Comparison of ENCODE assay signal across 8 cellular contexts in genomic region chr12:6869049-6870021, GRCh38. TPM values are rescaled to one million over a fixed set of nuclear protein-coding genes. Genes with fewer than 3 reads are reported as not detected.
DNase-seq lines count a peak whose midpoint lies in the region; ATAC-seq, FAIRE-seq and TF ChIP-seq lines count a peak whose summit lies in the region.

No MANE protein-coding gene starts in this region.

- no peak overlapping the region for H3K23ac ChIP-seq in neuronal stem cell (ENCODE audit: low read depth, low read length, poor library complexity)

- no peak overlapping the region for H2BK120ac ChIP-seq in neuronal stem cell (ENCODE audit: low read depth, low read length)

- intact Hi-C loops in activated T-helper 2 cell treated with anti-CD3 and anti-CD28 coated beads, Interferon-gamma antibody, Interleukin-2, Interleukin-4, amounts not matched to agents 10 μg/mL and 5 μg/mL and 100 μg/mL, durations not matched to agents 14 hours and 24 hours and 36 hours (cut with micrococcal nuclease), result no loop called here

- H3K4me1 Mint-ChIP-seq in activated T-helper 2 cell treated with anti-CD3 and anti-CD28 coated beads, Interferon-gamma antibody, Interleukin-2, Interleukin-4, amounts not matched to agents 10 μg/mL and 5 μg/mL and 100 μg/mL, durations not matched to agents 14 hours and 24 hours and 36 hours (ENCODE audit: low read depth), result peaks cover 50% of the 10 kb centered on the region

- H3K4me3 ChIP-seq in neuronal stem cell (ENCODE audit: low read length in 2 of 2) (peak overlapping the region; percentile 2 to 74), subcutaneous abdominal adipose tissue (ENCODE audit: low read depth in 1 of 5, low read length in 5 of 5) (peak overlapping the region in 4 of 5 donors; percentile 24 to 84 (median 80))

- peak overlapping the region; percentile 92 for H3K4me3 Mint-ChIP-seq in activated T-helper 2 cell treated with anti-CD3 and anti-CD28 coated beads, Interferon-gamma antibody, Interleukin-2, Interleukin-4, amounts not matched to agents 10 μg/mL and 5 μg/mL and 100 μg/mL, durations not matched to agents 14 hours and 24 hours and 36 hours (ENCODE audit: low read depth)

- H3K36me3 ChIP-seq in neuronal stem cell (replicated peaks in 1 of 2; ENCODE audit: control insufficient read depth in 2 of 2, insufficient read depth in 2 of 2, low read length in 2 of 2), result peaks cover 23 to 57% of the 10 kb centered on the region in 2 donors
- H3K36me3 ChIP-seq in subcutaneous abdominal adipose tissue (ENCODE audit: control insufficient read depth in 5 of 5, insufficient read depth in 5 of 5, low read length in 5 of 5), result peaks cover 0 to 41% (median 34%) of the 10 kb centered on the region in 5 donors

- no peak overlapping the region for H3K18ac ChIP-seq in neuronal stem cell (ENCODE audit: low read length)

- no peak overlapping the region for H4K8ac ChIP-seq in neuronal stem cell (ENCODE audit: low read depth, low read length)

- no peaks in the 10 kb centered on the region for H3K4me1 ChIP-seq in foreskin keratinocyte
- peaks cover 15 to 22% of the 10 kb centered on the region in 2 donors for H3K4me1 ChIP-seq in neuronal stem cell (ENCODE audit: control insufficient read depth in 2 of 2, insufficient read depth in 1 of 2, low read depth in 1 of 2, low read length in 2 of 2)
- H3K4me1 ChIP-seq in subcutaneous abdominal adipose tissue (ENCODE audit: control insufficient read depth in 5 of 5, insufficient read depth in 5 of 5, low read length in 5 of 5), result peaks cover 10 to 63% (median 51%) of the 10 kb centered on the region in 5 donors

- no peak overlapping the region for H2BK12ac ChIP-seq in neuronal stem cell (ENCODE audit: low read length)

- no peak for FAIRE-seq in D721Med (lab: Jason Lieb, UNC)

- no peak overlapping the region for H2BK5ac ChIP-seq in neuronal stem cell (ENCODE audit: low read length)

- H2AK5ac ChIP-seq in neuronal stem cell (ENCODE audit: low read depth, low read length), result no peak overlapping the region

- no peak overlapping the region for H3K4ac ChIP-seq in neuronal stem cell (ENCODE audit: low read length)

- no peak overlapping the region for H3K9ac ChIP-seq in neuronal stem cell (ENCODE audit: low read depth, low read length, poor library complexity)
- H3K9ac ChIP-seq in subcutaneous abdominal adipose tissue (ENCODE audit: low read length in 5 of 5), result peak overlapping the region in 1 of 5 donors; percentile 35

- no peaks in the 10 kb centered on the region for H3K9me3 Mint-ChIP-seq in activated T-helper 2 cell treated with anti-CD3 and anti-CD28 coated beads, Interferon-gamma antibody, Interleukin-2, Interleukin-4, amounts not matched to agents 10 μg/mL and 5 μg/mL and 100 μg/mL, durations not matched to agents 14 hours and 24 hours and 36 hours

- H2BK15ac ChIP-seq in neuronal stem cell (ENCODE audit: low read length), result no peak overlapping the region

- DNase-seq in D721Med (ENCODE audit: insufficient read length, low spot score), result peak; percentile 79
- DNase-seq in LHCN-M2 (ENCODE audit: low read depth), result peak; percentile 66
- peak; percentile 87 for DNase-seq in RPMI8226
- DNase-seq in activated T-helper 2 cell treated with anti-CD3 and anti-CD28 coated beads, Interferon-gamma antibody, Interleukin-2, Interleukin-4, amounts not matched to agents 10 μg/mL and 5 μg/mL and 100 μg/mL, durations not matched to agents 14 hours and 24 hours and 36 hours (ENCODE audit: low spot score), result peak; percentile 79
- no peak for DNase-seq in foreskin keratinocyte
- DNase-seq in neuronal stem cell (ENCODE audit: low spot score), result peak; percentile 87

- H3K27ac ChIP-seq in foreskin keratinocyte (no peak overlapping the region), neuronal stem cell (replicated peaks; ENCODE audit: low read length) (no peak overlapping the region), subcutaneous abdominal adipose tissue (ENCODE audit: low read depth, low read length) (peak overlapping the region; percentile 94)

- H3K79me1 ChIP-seq in neuronal stem cell (ENCODE audit: low read depth, low read length), result peaks cover 8% of the 10 kb centered on the region

- no peak overlapping the region for H4K91ac ChIP-seq in neuronal stem cell (ENCODE audit: low read depth, low read length, poor library complexity)

- no peaks in the 10 kb centered on the region for H3K27me3 Mint-ChIP-seq in activated T-helper 2 cell treated with anti-CD3 and anti-CD28 coated beads, Interferon-gamma antibody, Interleukin-2, Interleukin-4, amounts not matched to agents 10 μg/mL and 5 μg/mL and 100 μg/mL, durations not matched to agents 14 hours and 24 hours and 36 hours (ENCODE audit: low read depth)

- peak overlapping the region; percentile 84 for H3K27ac Mint-ChIP-seq in activated T-helper 2 cell treated with anti-CD3 and anti-CD28 coated beads, Interferon-gamma antibody, Interleukin-2, Interleukin-4, amounts not matched to agents 10 μg/mL and 5 μg/mL and 100 μg/mL, durations not matched to agents 14 hours and 24 hours and 36 hours

- WGBS in neuronal stem cell (ENCODE audit: extremely low coverage in 2 of 2, insufficient read length in 2 of 2, insufficient replicate concordance in 1 of 2), 2 donors, result no CpG with 5 or more reads among the region's 12 CpGs

- peak; percentile 12 for ATAC-seq in foreskin keratinocyte
- no peak for ATAC-seq in HG02571 (IDR thresholded peaks at IDR 0.05; ENCODE audit: unreplicated experiment)

- H2AFZ ChIP-seq in neuronal stem cell (ENCODE audit: low read length), result no peak overlapping the region

- H3K9me3 ChIP-seq in neuronal stem cell (replicated peaks in 1 of 2; ENCODE audit: control insufficient read depth in 2 of 2, insufficient read depth in 1 of 2, low read depth in 1 of 2, low read length in 2 of 2) (peaks cover 0 to 2% of the 10 kb centered on the region in 2 donors), subcutaneous abdominal adipose tissue (ENCODE audit: control insufficient read depth in 5 of 5, low read length in 5 of 5) (no peaks in the 10 kb centered on the region)

- TF ChIP-seq CTCF in D721Med (IDR thresholded peaks at IDR 0.05; ENCODE audit: insufficient read depth, missing control alignments) (peak; percentile 73), foreskin keratinocyte (conservative IDR thresholded peaks at IDR 0.05) (peak; percentile 88)

- H3K4me2 ChIP-seq in neuronal stem cell (ENCODE audit: insufficient read depth, low read length, poor library complexity, severe bottlenecking), result peak overlapping the region; percentile 87

- no peak overlapping the region for H3K14ac ChIP-seq in neuronal stem cell (ENCODE audit: low read length)

- H3K36me3 Mint-ChIP-seq in activated T-helper 2 cell treated with anti-CD3 and anti-CD28 coated beads, Interferon-gamma antibody, Interleukin-2, Interleukin-4, amounts not matched to agents 10 μg/mL and 5 μg/mL and 100 μg/mL, durations not matched to agents 14 hours and 24 hours and 36 hours (ENCODE audit: low read depth), result peaks cover 72% of the 10 kb centered on the region

- H3K27me3 ChIP-seq in foreskin keratinocyte, result no peaks in the 10 kb centered on the region
- no peaks in the 10 kb centered on the region for H3K27me3 ChIP-seq in neuronal stem cell (ENCODE audit: control insufficient read depth in 3 of 3, insufficient read depth in 3 of 3, low read depth in 1 of 3, low read length in 3 of 3)
- H3K27me3 ChIP-seq in subcutaneous abdominal adipose tissue (ENCODE audit: control insufficient read depth in 5 of 5, insufficient read depth in 4 of 5, low read length in 5 of 5), result no peaks in the 10 kb centered on the region

RNA-seq across cellular contexts. Expression of gene TPI1, which starts 2.0 kb away (rescaled TPM):
- total RNA-seq in LHCN-M2 (2014; rRNA removed) (2,020 and 2,623 TPM in 2 replicates), foreskin keratinocyte (893 and 952 TPM in 2 replicates)
- polyA plus RNA-seq in LHCN-M2 (2012), result 1,858 TPM
- total RNA-seq in activated T-helper 2 cell treated with anti-CD3 and anti-CD28 coated beads, Interferon-gamma antibody, Interleukin-2, Interleukin-4, amounts not matched to agents 10 μg/mL and 5 μg/mL and 100 μg/mL, durations not matched to agents 14 hours and 24 hours and 36 hours, result 1,708 and 1,711 TPM in 2 replicates
- polyA plus RNA-seq in foreskin keratinocyte, result 1,116 and 1,134 TPM in 2 replicates
- polyA plus RNA-seq in neuronal stem cell (2013, experiment 1 of 2), result 638 TPM
- 612 TPM for polyA plus RNA-seq in neuronal stem cell (2013, experiment 2 of 2)

RNA-seq across cellular contexts. Expression of gene SPSB2, which starts 3.8 kb away (rescaled TPM):
- total RNA-seq in LHCN-M2 (2014; rRNA removed) (9.6 and 13.0 TPM in 2 replicates), foreskin keratinocyte (9.9 and 10.3 TPM in 2 replicates)
- 14.9 TPM for polyA plus RNA-seq in LHCN-M2 (2012)
- total RNA-seq in activated T-helper 2 cell treated with anti-CD3 and anti-CD28 coated beads, Interferon-gamma antibody, Interleukin-2, Interleukin-4, amounts not matched to agents 10 μg/mL and 5 μg/mL and 100 μg/mL, durations not matched to agents 14 hours and 24 hours and 36 hours, result 3.7 and 4.1 TPM in 2 replicates
- 14.2 and 16.1 TPM in 2 replicates for polyA plus RNA-seq in foreskin keratinocyte
- 5.7 TPM for polyA plus RNA-seq in neuronal stem cell (2013, experiment 1 of 2)
- polyA plus RNA-seq in neuronal stem cell (2013, experiment 2 of 2), result 5.5 TPM

RNA-seq across cellular contexts. Expression of gene USP5, which starts 17.4 kb away (rescaled TPM):
- total RNA-seq in LHCN-M2 (2014; rRNA removed) (119 and 127 TPM in 2 replicates), foreskin keratinocyte (80.9 and 83.5 TPM in 2 replicates)
- 110 TPM for polyA plus RNA-seq in LHCN-M2 (2012)
- 133 and 134 TPM in 2 replicates for total RNA-seq in activated T-helper 2 cell treated with anti-CD3 and anti-CD28 coated beads, Interferon-gamma antibody, Interleukin-2, Interleukin-4, amounts not matched to agents 10 μg/mL and 5 μg/mL and 100 μg/mL, durations not matched to agents 14 hours and 24 hours and 36 hours
- 61.4 and 66.4 TPM in 2 replicates for polyA plus RNA-seq in foreskin keratinocyte
- 80.9 TPM for polyA plus RNA-seq in neuronal stem cell (2013, experiment 1 of 2)
- 82.6 TPM for polyA plus RNA-seq in neuronal stem cell (2013, experiment 2 of 2)

RNA-seq across cellular contexts. Expression of gene CDCA3, which starts 18.2 kb away (rescaled TPM):
- 101 and 120 TPM in 2 replicates for total RNA-seq in LHCN-M2 (2014; rRNA removed)
- 89.4 TPM for polyA plus RNA-seq in LHCN-M2 (2012)
- 41.6 and 42.1 TPM in 2 replicates for total RNA-seq in activated T-helper 2 cell treated with anti-CD3 and anti-CD28 coated beads, Interferon-gamma antibody, Interleukin-2, Interleukin-4, amounts not matched to agents 10 μg/mL and 5 μg/mL and 100 μg/mL, durations not matched to agents 14 hours and 24 hours and 36 hours
- 38.0 and 47.5 TPM in 2 replicates for total RNA-seq in foreskin keratinocyte
- 39.9 and 57.6 TPM in 2 replicates for polyA plus RNA-seq in foreskin keratinocyte
- polyA plus RNA-seq in neuronal stem cell (2013, experiment 1 of 2), result 81.3 TPM
- 79.5 TPM for polyA plus RNA-seq in neuronal stem cell (2013, experiment 2 of 2)

RNA-seq across cellular contexts. Expression of gene GNB3, which starts 28.6 kb away (rescaled TPM):
- total RNA-seq in LHCN-M2 (2014; rRNA removed) (2.6 and 2.8 TPM in 2 replicates), foreskin keratinocyte (2.1 and 2.9 TPM in 2 replicates)
- 1.2 TPM for polyA plus RNA-seq in LHCN-M2 (2012)
- 1.2 and 1.3 TPM in 2 replicates for total RNA-seq in activated T-helper 2 cell treated with anti-CD3 and anti-CD28 coated beads, Interferon-gamma antibody, Interleukin-2, Interleukin-4, amounts not matched to agents 10 μg/mL and 5 μg/mL and 100 μg/mL, durations not matched to agents 14 hours and 24 hours and 36 hours
- 3.0 and 4.1 TPM in 2 replicates for polyA plus RNA-seq in foreskin keratinocyte
- polyA plus RNA-seq in neuronal stem cell (2013, experiment 1 of 2), result 8.6 TPM
- polyA plus RNA-seq in neuronal stem cell (2013, experiment 2 of 2), result 8.2 TPM

Comparison
In these comparisons a context has a peak if more than half of its experiments do, and no peak if none do; other contexts are left out.
1. DNase-seq: peak in D721Med (single experiment), LHCN-M2 (single experiment), RPMI8226 (single experiment), activated T-helper 2 cell treated with anti-CD3 and anti-CD28 coated beads, Interferon-gamma antibody, Interleukin-2, Interleukin-4, amounts not matched to agents 10 μg/mL and 5 μg/mL and 100 μg/mL, durations not matched to agents 14 hours and 24 hours and 36 hours (single experiment) and neuronal stem cell (single experiment); none in foreskin keratinocyte (0 of 2).